In genomic region chr4:108115168-108115526, GRCh38 we compare ENCODE assay signal across 19 cellular contexts. TPM values are rescaled to one million over a fixed set of nuclear protein-coding genes. Genes with fewer than 3 reads are reported as not detected.
DNase-seq lines count a peak whose midpoint lies in the region; ATAC-seq and TF ChIP-seq lines count a peak whose summit lies in the region.
"Had no signal": no experiment of that assay in that cellular context is flagged by ENCODE, and none has a peak within 500 bp of the region (broad histone marks: within the 10 kb centered on the region; RNA-seq: fewer than 3 reads in every experiment).

No MANE protein-coding gene starts in this region.

- H3K36me3 Mint-ChIP-seq in T-helper 1 cell treated with Interleukin-12 subunit alpha and Interleukin-12 subunit beta and Interleukin-4 antibody, amounts not matched to agents 30 μg/mL and 1 μg/mL, for 36 hours (ENCODE audit: low read depth): peaks cover 26% of the 10 kb centered on the region
- H3K36me3 Mint-ChIP-seq in stimulated activated naive CD8-positive, alpha-beta T cell treated with anti-CD3 and anti-CD28 coated beads, Interleukin-15, Interleukin-2, amounts not matched to agents 100 ng/mL and 50 ng/mL, for 24 hours (ENCODE audit: low read depth): peaks cover 20% of the 10 kb centered on the region
- H3K36me3 Mint-ChIP-seq in central memory CD8-positive, alpha-beta T cell (ENCODE audit: insufficient read depth): peaks cover 8% of the 10 kb centered on the region
- H3K36me3 Mint-ChIP-seq in osteocyte (ENCODE audit: unreplicated experiment) (no peaks in the 10 kb centered on the region), chondrocyte (ENCODE audit: low read depth) (no peaks in the 10 kb centered on the region)

- peaks cover 83% of the 10 kb centered on the region for H3K4me1 Mint-ChIP-seq in T-helper 1 cell treated with Interleukin-12 subunit alpha and Interleukin-12 subunit beta and Interleukin-4 antibody, amounts not matched to agents 30 μg/mL and 1 μg/mL, for 36 hours (ENCODE audit: low read depth)
- peaks cover 98% of the 10 kb centered on the region for H3K4me1 Mint-ChIP-seq in stimulated activated naive CD8-positive, alpha-beta T cell treated with anti-CD3 and anti-CD28 coated beads, Interleukin-15, Interleukin-2, amounts not matched to agents 100 ng/mL and 50 ng/mL, for 24 hours (ENCODE audit: low read depth)
- peaks cover 58% of the 10 kb centered on the region for H3K4me1 Mint-ChIP-seq in central memory CD8-positive, alpha-beta T cell
- H3K4me1 Mint-ChIP-seq in osteocyte (ENCODE audit: unreplicated experiment): peaks cover 13% of the 10 kb centered on the region
- peaks cover 21% of the 10 kb centered on the region for H3K4me1 Mint-ChIP-seq in chondrocyte (ENCODE audit: low read depth)

- DNase-seq in T-helper 1 cell (no peak), osteocyte (ENCODE audit: extremely low spot score, unreplicated experiment) (no peak), 8988T (no peak), chondrocyte (ENCODE audit: low spot score) (no peak)
- no peak for DNase-seq in stimulated activated naive CD8-positive, alpha-beta T cell treated with anti-CD3 and anti-CD28 coated beads, Interleukin-15, Interleukin-2, amounts not matched to agents 100 U/mL and 50 U/mL, for 24 hours
- no peak for DNase-seq in central memory CD8-positive, alpha-beta T cell (ENCODE audit: low spot score in 2 of 2)
- DNase-seq: activated effector memory CD4-positive, alpha-beta T cell treated with anti-CD3 and anti-CD28 coated beads, Interleukin-2, amount 50 U/mL, for 16 hours; COR-L47; DND-41; GOT3; kidney glomerular epithelial cell; NCI-H1048; NCI-H187 treated with DMSO at 0.1 percent for 48 hours; psoas muscle; SK-N-SH; T1000; trophoblast cell had no signal

- H3K4me3 Mint-ChIP-seq in T-helper 1 cell treated with Interleukin-12 subunit alpha and Interleukin-12 subunit beta and Interleukin-4 antibody, amounts not matched to agents 30 μg/mL and 1 μg/mL, for 36 hours: peak overlapping the region; percentile 70
- peak overlapping the region; percentile 73 for H3K4me3 Mint-ChIP-seq in stimulated activated naive CD8-positive, alpha-beta T cell treated with anti-CD3 and anti-CD28 coated beads, Interleukin-15, Interleukin-2, amounts not matched to agents 100 ng/mL and 50 ng/mL, for 24 hours
- no peak overlapping the region for H3K4me3 Mint-ChIP-seq in central memory CD8-positive, alpha-beta T cell
- H3K4me3 Mint-ChIP-seq in osteocyte (ENCODE audit: unreplicated experiment): no peak overlapping the region
- no peak overlapping the region for H3K4me3 Mint-ChIP-seq in chondrocyte (ENCODE audit: unreplicated experiment)

- TF ChIP-seq CTCF in osteocyte (IDR thresholded peaks at IDR 0.05) (no peak), chondrocyte (IDR thresholded peaks at IDR 0.05) (no peak)

- no peak for ATAC-seq in stimulated activated naive CD8-positive, alpha-beta T cell treated with anti-CD3 and anti-CD28 coated beads, Interleukin-15, Interleukin-2, amounts not matched to agents 100 U/mL and 50 U/mL, for 24 hours
- no peak for ATAC-seq in central memory CD8-positive, alpha-beta T cell (replicated peaks; ENCODE audit: extremely low read depth, poor library complexity, severe bottlenecking)
- ATAC-seq: psoas muscle had no signal

- H3K9me3 Mint-ChIP-seq in T-helper 1 cell treated with Interleukin-12 subunit alpha and Interleukin-12 subunit beta and Interleukin-4 antibody, amounts not matched to agents 30 μg/mL and 1 μg/mL, for 36 hours: no peaks in the 10 kb centered on the region
- no peaks in the 10 kb centered on the region for H3K9me3 Mint-ChIP-seq in stimulated activated naive CD8-positive, alpha-beta T cell treated with anti-CD3 and anti-CD28 coated beads, Interleukin-15, Interleukin-2, amounts not matched to agents 100 ng/mL and 50 ng/mL, for 24 hours
- H3K9me3 Mint-ChIP-seq in central memory CD8-positive, alpha-beta T cell: no peaks in the 10 kb centered on the region
- H3K9me3 Mint-ChIP-seq in osteocyte (ENCODE audit: unreplicated experiment) (no peaks in the 10 kb centered on the region), chondrocyte (ENCODE audit: low read depth) (no peaks in the 10 kb centered on the region)

- H3K27ac Mint-ChIP-seq in T-helper 1 cell treated with Interleukin-12 subunit alpha and Interleukin-12 subunit beta and Interleukin-4 antibody, amounts not matched to agents 30 μg/mL and 1 μg/mL, for 36 hours: peak overlapping the region; percentile 90
- H3K27ac Mint-ChIP-seq in stimulated activated naive CD8-positive, alpha-beta T cell treated with anti-CD3 and anti-CD28 coated beads, Interleukin-15, Interleukin-2, amounts not matched to agents 100 ng/mL and 50 ng/mL, for 24 hours: peak overlapping the region; percentile 91
- peak overlapping the region; percentile 14 for H3K27ac Mint-ChIP-seq in central memory CD8-positive, alpha-beta T cell (ENCODE audit: low read depth)
- no peak overlapping the region for H3K27ac Mint-ChIP-seq in osteocyte (ENCODE audit: unreplicated experiment)
- no peak overlapping the region for H3K27ac Mint-ChIP-seq in chondrocyte (ENCODE audit: unreplicated experiment)

- H3K27me3 Mint-ChIP-seq in T-helper 1 cell treated with Interleukin-12 subunit alpha and Interleukin-12 subunit beta and Interleukin-4 antibody, amounts not matched to agents 30 μg/mL and 1 μg/mL, for 36 hours (ENCODE audit: low read depth): no peaks in the 10 kb centered on the region
- H3K27me3 Mint-ChIP-seq in stimulated activated naive CD8-positive, alpha-beta T cell treated with anti-CD3 and anti-CD28 coated beads, Interleukin-15, Interleukin-2, amounts not matched to agents 100 ng/mL and 50 ng/mL, for 24 hours: no peaks in the 10 kb centered on the region
- H3K27me3 Mint-ChIP-seq in central memory CD8-positive, alpha-beta T cell: peaks cover 12% of the 10 kb centered on the region
- H3K27me3 Mint-ChIP-seq in osteocyte (ENCODE audit: unreplicated experiment) (no peaks in the 10 kb centered on the region), chondrocyte (ENCODE audit: low read depth) (no peaks in the 10 kb centered on the region)

RNA-seq across cellular contexts. Expression of gene LEF1, which starts 53.6 kb away (rescaled TPM):
- total RNA-seq in osteocyte (1.7 and 3.1 TPM in 2 replicates), chondrocyte (2.8 to 4.6 TPM (median 3.1 TPM) in 3 replicates)

Comparison
In these comparisons a context has a peak if more than half of its experiments do, and no peak if none do; other contexts are left out.
1. H3K27ac Mint-ChIP-seq: peak in T-helper 1 cell treated with Interleukin-12 subunit alpha and Interleukin-12 subunit beta and Interleukin-4 antibody, amounts not matched to agents 30 μg/mL and 1 μg/mL, for 36 hours (single experiment), stimulated activated naive CD8-positive, alpha-beta T cell treated with anti-CD3 and anti-CD28 coated beads, Interleukin-15, Interleukin-2, amounts not matched to agents 100 ng/mL and 50 ng/mL, for 24 hours (single experiment) and central memory CD8-positive, alpha-beta T cell (single experiment); none in osteocyte (single experiment) and chondrocyte (single experiment).
2. H3K4me3 Mint-ChIP-seq: peak in T-helper 1 cell treated with Interleukin-12 subunit alpha and Interleukin-12 subunit beta and Interleukin-4 antibody, amounts not matched to agents 30 μg/mL and 1 μg/mL, for 36 hours (single experiment) and stimulated activated naive CD8-positive, alpha-beta T cell treated with anti-CD3 and anti-CD28 coated beads, Interleukin-15, Interleukin-2, amounts not matched to agents 100 ng/mL and 50 ng/mL, for 24 hours (single experiment); none in central memory CD8-positive, alpha-beta T cell (single experiment), osteocyte (single experiment) and chondrocyte (single experiment).